3 cellular contexts compared by ENCODE assay signal in the genomic region with DNA sequence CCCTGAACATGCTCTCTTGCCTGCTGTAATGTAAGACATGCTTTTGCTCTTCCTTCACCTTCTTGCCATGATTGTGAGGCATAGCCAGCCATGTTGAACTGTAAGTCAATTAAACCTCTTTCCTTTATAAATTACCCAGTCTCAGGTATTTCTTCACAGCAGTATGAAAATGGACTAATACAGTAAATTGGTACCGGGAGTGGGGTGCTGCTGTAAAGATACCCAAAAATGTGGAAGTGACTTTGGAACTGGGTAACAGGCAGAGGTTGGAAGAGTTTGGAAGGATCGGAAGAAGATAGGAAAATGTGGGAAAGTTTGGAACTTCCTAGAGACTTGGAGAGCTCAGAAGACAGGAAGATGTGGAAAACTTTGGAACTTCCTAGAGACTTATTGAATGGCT. TPM values are rescaled to one million over a fixed set of nuclear protein-coding genes. Genes with fewer than 3 reads are reported as not detected.
"Had no signal": no experiment of that assay in that cellular context is flagged by ENCODE, and none has a peak within 500 bp of the region (broad histone marks: within the 10 kb centered on the region; RNA-seq: fewer than 3 reads in every experiment).

No MANE protein-coding gene starts in this region.

RNA-seq across cellular contexts. Expression of a gene that starts 49.1 kb away (rescaled TPM):
- total RNA-seq: HT-29, HT1080, IMR-90 had no signal
- polyA plus RNA-seq: IMR-90 had no signal
